ENCODE assay signal across 22 cellular contexts in the genomic region with DNA sequence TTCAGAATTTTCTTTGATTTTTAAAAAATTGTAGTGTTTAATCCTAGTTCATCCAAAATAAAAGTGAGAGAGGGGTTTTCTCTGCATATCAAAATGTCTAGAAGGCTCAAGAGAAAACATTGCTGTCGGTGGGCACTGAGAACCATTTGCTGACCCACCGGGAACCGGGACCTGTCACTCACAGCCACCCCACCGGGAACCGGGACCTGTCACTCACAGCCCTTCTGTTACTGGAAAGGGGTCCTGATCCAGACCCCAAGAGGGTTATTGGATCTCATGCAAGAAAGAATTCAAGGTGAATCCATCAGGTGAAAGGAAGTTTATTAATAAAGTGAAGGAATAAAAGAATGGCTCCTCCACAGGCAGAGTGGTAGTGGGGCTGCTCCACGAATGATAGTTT.
DNase-seq lines count a peak whose midpoint lies in the region; ATAC-seq, FAIRE-seq and TF ChIP-seq lines count a peak whose summit lies in the region.
"Had no signal": no experiment of that assay in that cellular context is flagged by ENCODE, and none has a peak within 500 bp of the region (broad histone marks: within the 10 kb centered on the region; RNA-seq: fewer than 3 reads in every experiment).

No MANE protein-coding gene starts in this region.

- H3K27me3 ChIP-seq in K562 (ENCODE audit: control insufficient read depth in 2 of 2, insufficient read depth in 2 of 2, low read length in 2 of 2) (peaks cover 0 to 9% of the 10 kb centered on the region in 2 experiments; a peak in 2 of 5 replicates), neural progenitor cell (no peaks in the 10 kb centered on the region)

- no TSS peak for BruUV-seq in K562 (replicated peaks; lab: Mats Ljungman, UMichigan)

- TF ChIP-seq CTCF in K562 (IDR thresholded peaks at IDR 0.05 in 2 of 3, conservative IDR thresholded peaks at IDR 0.05 in 1 of 3; ENCODE audit: insufficient read depth in 2 of 3, low read depth in 1 of 3, low read length in 3 of 3) = no peak
- no peak for TF ChIP-seq CTCF in neural progenitor cell (IDR thresholded peaks at IDR 0.05)
- no peak for TF ChIP-seq CTCF in lower leg skin (IDR thresholded peaks at IDR 0.05)

- H3F3A ChIP-seq in neural progenitor cell (ENCODE audit: low read depth) = peaks cover 12% of the 10 kb centered on the region

- H3K79me2 ChIP-seq in K562 (ENCODE audit: control insufficient read depth, insufficient read depth, low read length) (no peaks in the 10 kb centered on the region), neural progenitor cell (ENCODE audit: low read depth) (no peaks in the 10 kb centered on the region)

- no peak for TF ChIP-seq POLR2A in K562 (conservative IDR thresholded peaks at IDR 0.05)
- no peak for TF ChIP-seq POLR2A in lower leg skin (IDR thresholded peaks at IDR 0.05)

- ATAC-seq in K562 = no peak

- no peak for TF ChIP-seq RAD21 in K562 (CRISPR knock-in tag; conservative IDR thresholded peaks at IDR 0.05 in 1 of 2, IDR thresholded peaks at IDR 0.05 in 1 of 2)

- H3K9ac ChIP-seq in K562 (ENCODE audit: insufficient read depth in 1 of 2, low read depth in 2 of 2, low read length in 2 of 2) (no peak overlapping the region), neural progenitor cell (no peak overlapping the region)

- in situ Hi-C loops in K562 (cut with MboI) = no loop called here

- peaks cover 4% of the 10 kb centered on the region for H3K9me1 ChIP-seq in K562 (ENCODE audit: control insufficient read depth, insufficient read depth, low read length)

- H3K27ac ChIP-seq in K562 (ENCODE audit: extremely low read depth, low read depth, low read length) = peak overlapping the region; percentile 21; the same call in 1 of the 3 replicates
- H3K27ac ChIP-seq in neural progenitor cell = no peak overlapping the region
- H3K27ac ChIP-seq: 22Rv1, esophagus muscularis mucosa, thoracic aorta had no signal

- intact Hi-C loops in K562 (cut with micrococcal nuclease) (loop anchor here (10.0 kb wide), 1 partner anchor 110 kb away; a partner anchor contains a TSS), lower leg skin (cut with DNase I; ENCODE audit: low total_unique reads) (no loop called here)

- H3K36me3 ChIP-seq in K562 (ENCODE audit: control insufficient read depth, insufficient read depth, low read length) (no peaks in the 10 kb centered on the region), neural progenitor cell (no peaks in the 10 kb centered on the region)
- H3K36me3 ChIP-seq: esophagus muscularis mucosa, thoracic aorta had no signal

- peak overlapping the region; percentile 88 for H3K27ac Mint-ChIP-seq in T-helper 1 cell treated with Interleukin-12 subunit alpha and Interleukin-12 subunit beta and Interleukin-4 antibody, amounts not matched to agents 30 μg/mL and 1 μg/mL, for 36 hours
- peak overlapping the region; percentile 69 for H3K27ac Mint-ChIP-seq in neural progenitor cell
- H3K27ac Mint-ChIP-seq: HFFc6 had no signal

- peak overlapping the region; percentile 26; the same call in 1 of the 2 replicates for H3K4me2 ChIP-seq in K562 (ENCODE audit: insufficient read depth, low read length)
- no peak overlapping the region for H3K4me2 ChIP-seq in neural progenitor cell

- no peak for DNase-seq in T-helper 1 cell
- no peak for DNase-seq in HEK293T (ENCODE audit: extremely low spot score)
- DNase-seq in K562 (ENCODE audit: extremely low read depth in 1 of 4, low spot score in 3 of 4) = no peak
- DNase-seq in neural progenitor cell (ENCODE audit: low spot score) = no peak
- no peak for DNase-seq in lower leg skin (ENCODE audit: low spot score in 2 of 2)
- DNase-seq in NCI-H524 treated with DMSO at 0.1 percent for 48 hours (lab: John Stamatoyannopoulos, UW) = no peak
- DNase-seq in pons (ENCODE audit: low spot score) = no peak
- DNase-seq: effector CD8-positive, alpha-beta T cell; EL; HFFc6; NCI-H1105; NCI-H2029; NCI-H226; NCI-H82; small intestine had no signal

- CTCF ChIA-PET in HEK293T (lab: Yijun Ruan, JAX) = no interaction called here
- CTCF ChIA-PET in K562 (lab: Yijun Ruan, JAX; ENCODE audit: low intra/inter-chr PET ratio) = no interaction called here

- TF ChIP-seq EP300 in K562 (IDR thresholded peaks at IDR 0.05; ENCODE audit: low read length) = no peak

- H3K4me1 ChIP-seq in K562 (replicated peaks in 1 of 2; ENCODE audit: control insufficient read depth in 2 of 2, insufficient read depth in 2 of 2, low read length in 2 of 2) (peaks cover 8 to 31% of the 10 kb centered on the region in 2 experiments), neural progenitor cell (peaks cover 29% of the 10 kb centered on the region)

- POLR2A ChIA-PET in HEK293T (lab: Yijun Ruan, JAX) = no interaction called here
- POLR2A ChIA-PET in K562 (lab: Yijun Ruan, JAX) = interaction anchor here (1.0 to 1.7 kb wide), 2 partner anchors 9 to 12 kb away, joined by 4 read pairs; no protein-coding TSS in a partner anchor

- peaks cover 7% of the 10 kb centered on the region for H3K9me3 Mint-ChIP-seq in T-helper 1 cell treated with Interleukin-12 subunit alpha and Interleukin-12 subunit beta and Interleukin-4 antibody, amounts not matched to agents 30 μg/mL and 1 μg/mL, for 36 hours
- no peaks in the 10 kb centered on the region for H3K9me3 Mint-ChIP-seq in neural progenitor cell
- H3K9me3 Mint-ChIP-seq: activated T-cell treated with anti-CD3 and anti-CD28 coated beads, Interleukin-2, amount 50 U/mL, for 4 hours; HFFc6 had no signal

- no peak for FAIRE-seq in K562 (lab: Jason Lieb, UNC)
- FAIRE-seq: frontal cortex, islet of Langerhans, small intestine had no signal

- peaks cover 13% of the 10 kb centered on the region for H3K36me3 Mint-ChIP-seq in T-helper 1 cell treated with Interleukin-12 subunit alpha and Interleukin-12 subunit beta and Interleukin-4 antibody, amounts not matched to agents 30 μg/mL and 1 μg/mL, for 36 hours (ENCODE audit: low read depth)
- H3K36me3 Mint-ChIP-seq in neural progenitor cell = no peaks in the 10 kb centered on the region

- no peaks in the 10 kb centered on the region for H3K27me3 Mint-ChIP-seq in T-helper 1 cell treated with Interleukin-12 subunit alpha and Interleukin-12 subunit beta and Interleukin-4 antibody, amounts not matched to agents 30 μg/mL and 1 μg/mL, for 36 hours (ENCODE audit: low read depth)
- H3K27me3 Mint-ChIP-seq in neural progenitor cell (ENCODE audit: insufficient read depth, low read depth) = peaks cover 11% of the 10 kb centered on the region

- no peak overlapping the region for H3K4me3 Mint-ChIP-seq in T-helper 1 cell treated with Interleukin-12 subunit alpha and Interleukin-12 subunit beta and Interleukin-4 antibody, amounts not matched to agents 30 μg/mL and 1 μg/mL, for 36 hours
- H3K4me3 Mint-ChIP-seq in neural progenitor cell = peak overlapping the region; percentile 24
- H3K4me3 Mint-ChIP-seq: HFFc6 had no signal

- no peaks in the 10 kb centered on the region for H3K9me3 ChIP-seq in K562 (replicated peaks; ENCODE audit: control insufficient read depth, insufficient read depth, low read depth, low read length)
- no peaks in the 10 kb centered on the region for H3K9me3 ChIP-seq in neural progenitor cell (ENCODE audit: low read depth)
- H3K9me3 ChIP-seq: esophagus muscularis mucosa, thoracic aorta had no signal

- H3K4me1 Mint-ChIP-seq in T-helper 1 cell treated with Interleukin-12 subunit alpha and Interleukin-12 subunit beta and Interleukin-4 antibody, amounts not matched to agents 30 μg/mL and 1 μg/mL, for 36 hours (ENCODE audit: low read depth) = peaks cover 67% of the 10 kb centered on the region
- H3K4me1 Mint-ChIP-seq in neural progenitor cell = peaks cover 60% of the 10 kb centered on the region

- WGBS in K562 (ENCODE audit: insufficient coverage, low coverage, missing lambda C conversion rate) = 11% methylated on average over 6 of the region's 6 CpGs
- 84 to 88% methylated on average over 6 of the region's 6 CpGs for WGBS in lower leg skin, 2 donors

- no peaks in the 10 kb centered on the region for H4K20me1 ChIP-seq in K562 (replicated peaks; ENCODE audit: control insufficient read depth, insufficient read depth, low read length)
- H4K20me1 ChIP-seq in neural progenitor cell (ENCODE audit: low read depth) = no peaks in the 10 kb centered on the region

- H2AFZ ChIP-seq in K562 (ENCODE audit: low read depth, low read length) (peak overlapping the region; percentile 68), neural progenitor cell (replicated peaks) (no peak overlapping the region)

- no peak overlapping the region for H3K4me3 ChIP-seq in K562
- H3K4me3 ChIP-seq in neural progenitor cell = peak overlapping the region; percentile 7
- no peak overlapping the region for H3K4me3 ChIP-seq in lower leg skin (ENCODE audit: low read depth, poor library complexity, severe bottlenecking)
- H3K4me3 ChIP-seq: esophagus muscularis mucosa, thoracic aorta had no signal

TF ChIP-seq in HEK293T, 16 proteins besides CTCF, POLR2A, EP300 and RAD21:
- TF ChIP-seq, protein P1, sequence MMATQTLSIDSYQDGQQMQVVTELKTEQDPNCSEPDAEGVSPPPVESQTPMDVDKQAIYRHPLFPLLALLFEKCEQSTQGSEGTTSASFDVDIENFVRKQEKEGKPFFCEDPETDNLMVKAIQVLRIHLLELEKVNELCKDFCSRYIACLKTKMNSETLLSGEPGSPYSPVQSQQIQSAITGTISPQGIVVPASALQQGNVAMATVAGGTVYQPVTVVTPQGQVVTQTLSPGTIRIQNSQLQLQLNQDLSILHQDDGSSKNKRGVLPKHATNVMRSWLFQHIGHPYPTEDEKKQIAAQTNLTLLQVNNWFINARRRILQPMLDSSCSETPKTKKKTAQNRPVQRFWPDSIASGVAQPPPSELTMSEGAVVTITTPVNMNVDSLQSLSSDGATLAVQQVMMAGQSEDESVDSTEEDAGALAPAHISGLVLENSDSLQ (IDR thresholded peaks at IDR 0.05) = peak; percentile 49; the same call in 1 of the 2 replicates
- TF ChIP-seq SP1 (IDR thresholded peaks at IDR 0.05) (no peak), L3MBTL2 (conservative IDR thresholded peaks at IDR 0.05) (no peak)

TF ChIP-seq in K562, 482 proteins besides CTCF, POLR2A, EP300 and RAD21 (continues in another document):
- TF ChIP-seq, protein P2, sequence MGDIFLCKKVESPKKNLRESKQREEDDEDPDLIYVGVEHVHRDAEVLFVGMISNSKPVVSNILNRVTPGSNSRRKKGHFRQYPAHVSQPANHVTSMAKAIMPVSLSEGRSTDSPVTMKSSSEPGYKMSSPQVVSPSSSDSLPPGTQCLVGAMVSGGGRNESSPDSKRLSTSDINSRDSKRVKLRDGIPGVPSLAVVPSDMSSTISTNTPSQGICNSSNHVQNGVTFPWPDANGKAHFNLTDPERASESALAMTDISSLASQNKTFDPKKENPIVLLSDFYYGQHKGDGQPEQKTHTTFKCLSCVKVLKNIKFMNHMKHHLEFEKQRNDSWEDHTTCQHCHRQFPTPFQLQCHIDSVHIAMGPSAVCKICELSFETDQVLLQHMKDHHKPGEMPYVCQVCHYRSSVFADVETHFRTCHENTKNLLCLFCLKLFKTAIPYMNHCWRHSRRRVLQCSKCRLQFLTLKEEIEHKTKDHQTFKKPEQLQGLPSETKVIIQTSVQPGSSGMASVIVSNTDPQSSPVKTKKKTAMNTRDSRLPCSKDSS (IDR thresholded peaks at IDR 0.05; ENCODE audit: low read depth, partially characterized antibody) = no peak
- TF ChIP-seq TBL1XR1 (IDR thresholded peaks at IDR 0.05; ENCODE audit: low read length in 2 of 2) (no peak), GATAD2A (IDR thresholded peaks at IDR 0.05) (no peak), NFYB (IDR thresholded peaks at IDR 0.05; ENCODE audit: extremely low read depth, insufficient read length) (no peak), MIER1 (IDR thresholded peaks at IDR 0.05; ENCODE audit: low read depth) (no peak)
